33 cellular contexts compared by ENCODE assay signal in genomic region chr17:50460831-50461526, GRCh38.
"Had no signal": no experiment of that assay in that cellular context is flagged by ENCODE, and none has a peak within 500 bp of the region (broad histone marks: within the 10 kb centered on the region; RNA-seq: fewer than 3 reads in every experiment).

No MANE protein-coding gene starts in this region.

- ATAC-seq: activated T-cell treated with anti-CD3 and anti-CD28 coated beads, Interleukin-2, amount 50 U/mL, for 4 hours; PC-3 had no signal

- DNase-seq: activated B cell treated with CpG ODN at 0.5 μM for 24 hours; activated CD4-positive, alpha-beta memory T cell treated with anti-CD3 and anti-CD28 coated beads for 36 hours; activated CD4-positive, alpha-beta T cell treated with anti-CD3 and anti-CD28 coated beads for 4 hours; activated CD4-positive, alpha-beta T cell treated with anti-CD3 and anti-CD28 coated beads, Interleukin-2, amount 50 U/mL, for 1 hour; activated CD4-positive, CD25-positive, alpha-beta regulatory T cell treated with anti-CD3 and anti-CD28 coated beads, Interleukin-2, amount 50 U/mL, for 72 hours; activated CD8-positive, alpha-beta memory T cell treated with anti-CD3 and anti-CD28 coated beads, Interleukin-2, amount 50 U/mL, for 4 hours; activated gamma-delta T cell treated with Interleukin-2 at 50 U/mL for 16 hours; activated naive CD4-positive, alpha-beta T cell treated with anti-CD3 and anti-CD28 coated beads, Interleukin-2, amount 50 U/mL, for 16 hours; activated naive CD8-positive, alpha-beta T cell treated with anti-CD3 and anti-CD28 coated beads for 36 hours; activated T-cell treated with anti-CD3 and anti-CD28 coated beads for 4 hours; activated T-cell treated with anti-CD3 and anti-CD28 coated beads, Interleukin-2, amount 50 U/mL, for 4 hours; amniotic stem cell; aorta; brain microvascular endothelial cell; central memory CD4-positive, alpha-beta T cell; NCI-H1092; NCI-H1436 treated with DMSO at 0.1 percent for 48 hours; NCI-H1694 treated with DMSO at 0.1 percent for 48 hours; NCI-H2029; NCI-H510A; NCI-H526; NCI-H748 treated with DMSO at 0.1 percent for 48 hours; NK-92 treated with Interleukin-12 subunit alpha and Interleukin-12 subunit beta, amount 100 ng/mL, for 24 hours; PC-3; Peyer's patch; RPMI8226; SHP77 treated with DMSO at 0.1 percent for 48 hours; SW 1271; T-helper 1 cell; T-helper 2 cell; T-helper 9 cell had no signal

- H3K27me3 ChIP-seq: brain microvascular endothelial cell, Peyer's patch, SJSA1 had no signal

- H3K9me3 ChIP-seq: Peyer's patch, SJSA1 had no signal

- H3K36me3 ChIP-seq: brain microvascular endothelial cell, SJSA1 had no signal

- H3K4me3 ChIP-seq: Peyer's patch, SJSA1 had no signal

- H3K27ac ChIP-seq: brain microvascular endothelial cell, Peyer's patch, SJSA1, VCaP had no signal
